Comparison of ENCODE assay signal across 1 cellular context in genomic region chr1:27321813-27322568, GRCh38.
TF ChIP-seq lines count a peak whose summit lies in the region.

TMEM222 (plus strand) TSS chr1:27322163; CDS start chr1:27322198, 35 bp downstream.

TF ChIP-seq in HepG2, 621 proteins besides CTCF, POLR2A, EP300 and RAD21 (continued from another document and continues in another):
- TF ChIP-seq ZBTB40 (IDR thresholded peaks at IDR 0.05), result peak; percentile 93
- TF ChIP-seq ZBTB40 (CRISPR knock-in tag; IDR thresholded peaks at IDR 0.05), result peak; percentile 87
- peak; percentile 68 for TF ChIP-seq POLR2AphosphoS5 (IDR thresholded peaks at IDR 0.05; ENCODE audit: low read depth, low read length)
- TF ChIP-seq ZNF280B (CRISPR knock-in tag; IDR thresholded peaks at IDR 0.05; ENCODE audit: borderline replicate concordance), result no peak
- TF ChIP-seq NR2F2 (IDR thresholded peaks at IDR 0.05; ENCODE audit: borderline replicate concordance, low read depth), result no peak; the same call in 1 of the 2 replicates
- peak; percentile 93 for TF ChIP-seq ZNF501 (CRISPR knock-in tag; IDR thresholded peaks at IDR 0.05)
- TF ChIP-seq ZNF607 (CRISPR knock-in tag; IDR thresholded peaks at IDR 0.05; ENCODE audit: borderline replicate concordance), result peak; percentile 72; the same call in 1 of the 2 replicates
- TF ChIP-seq ATAD3A (CRISPR knock-in tag; IDR thresholded peaks at IDR 0.05), result no peak
- peak; percentile 49 for TF ChIP-seq ZFP90 (CRISPR knock-in tag; IDR thresholded peaks at IDR 0.05; ENCODE audit: borderline replicate concordance)
- 0 out of 2 replicates have a peak, but pooled peaks have one; percentile 40 for TF ChIP-seq GTF3A (CRISPR knock-in tag; conservative IDR thresholded peaks at IDR 0.05)
- TF ChIP-seq ZNF891 (CRISPR knock-in tag; IDR thresholded peaks at IDR 0.05), result peak; percentile 41; the same call in 1 of the 2 replicates
- peak; percentile 38; the same call in 1 of the 2 replicates for TF ChIP-seq RCOR2 (CRISPR knock-in tag; IDR thresholded peaks at IDR 0.05)
- peak; percentile 90 for TF ChIP-seq MXD4 (CRISPR knock-in tag; IDR thresholded peaks at IDR 0.05)
- TF ChIP-seq ZNF652 (CRISPR knock-in tag; IDR thresholded peaks at IDR 0.05; ENCODE audit: borderline replicate concordance, low read depth), result no peak
- TF ChIP-seq NBN (conservative IDR thresholded peaks at IDR 0.05), result no peak
- TF ChIP-seq RELA (CRISPR knock-in tag; IDR thresholded peaks at IDR 0.05), result no peak
- TF ChIP-seq NCOA2 (CRISPR knock-in tag; IDR thresholded peaks at IDR 0.05), result peak; percentile 69
- peak; percentile 72; the same call in 1 of the 2 replicates for TF ChIP-seq KDM5B (CRISPR knock-in tag; IDR thresholded peaks at IDR 0.05; ENCODE audit: borderline replicate concordance)
- peak; percentile 41; the same call in 1 of the 2 replicates for TF ChIP-seq ZNF460 (CRISPR knock-in tag; IDR thresholded peaks at IDR 0.05; ENCODE audit: borderline replicate concordance)
- peak; percentile 96 for TF ChIP-seq PHF8 (CRISPR knock-in tag; IDR thresholded peaks at IDR 0.05)
- TF ChIP-seq ZSCAN29 (CRISPR knock-in tag; conservative IDR thresholded peaks at IDR 0.05), result no peak
- TF ChIP-seq MTERF4 (CRISPR knock-in tag; IDR thresholded peaks at IDR 0.05), result peak; percentile 88; the same call in 1 of the 2 replicates
- no peak for TF ChIP-seq PLRG1 (conservative IDR thresholded peaks at IDR 0.05)
- TF ChIP-seq RORA (CRISPR knock-in tag; IDR thresholded peaks at IDR 0.05), result no peak
- peak; percentile 72; the same call in 1 of the 2 replicates for TF ChIP-seq NCOR1 (IDR thresholded peaks at IDR 0.05; ENCODE audit: borderline replicate concordance, low read length)
- no peak for TF ChIP-seq MAFK (conservative IDR thresholded peaks at IDR 0.05 in 1 of 2, IDR thresholded peaks at IDR 0.05 in 1 of 2; ENCODE audit: low read length in 2 of 2)
- TF ChIP-seq UBTF (CRISPR knock-in tag; IDR thresholded peaks at IDR 0.05), result peak; percentile 92
- peak; percentile 97; the same call in 1 of the 2 replicates for TF ChIP-seq ZNF788 (CRISPR knock-in tag; IDR thresholded peaks at IDR 0.05; ENCODE audit: borderline replicate concordance)
- no peak for TF ChIP-seq ZSCAN20 (CRISPR knock-in tag; IDR thresholded peaks at IDR 0.05; ENCODE audit: borderline replicate concordance)
- TF ChIP-seq PCBP1 (IDR thresholded peaks at IDR 0.05; ENCODE audit: borderline replicate concordance, low read depth, low read length), result 0 out of 2 replicates have a peak, but pooled peaks have one; percentile 77
- TF ChIP-seq SP4 (CRISPR knock-in tag; IDR thresholded peaks at IDR 0.05), result peak; percentile 92
- TF ChIP-seq PAWR (CRISPR knock-in tag; IDR thresholded peaks at IDR 0.05; ENCODE audit: borderline replicate concordance), result no peak
- TF ChIP-seq ZNF343 (CRISPR knock-in tag; IDR thresholded peaks at IDR 0.05), result no peak
- TF ChIP-seq TAF1 (CRISPR knock-in tag; IDR thresholded peaks at IDR 0.05), result peak; percentile 93
- peak; percentile 65; the same call in 1 of the 2 replicates for TF ChIP-seq TFAP4 (IDR thresholded peaks at IDR 0.05; ENCODE audit: borderline replicate concordance, low read depth)
- 0 out of 2 replicates have a peak, but pooled peaks have one; percentile 8 for TF ChIP-seq KDM1A (CRISPR knock-in tag; IDR thresholded peaks at IDR 0.05)
- TF ChIP-seq FOXP4 (CRISPR knock-in tag; IDR thresholded peaks at IDR 0.05), result peak; percentile 42; the same call in 1 of the 2 replicates
- TF ChIP-seq E2F2 (CRISPR knock-in tag; IDR thresholded peaks at IDR 0.05; ENCODE audit: borderline replicate concordance), result 0 out of 2 replicates have a peak, but pooled peaks have one; percentile 21
- no peak for TF ChIP-seq TIGD3 (CRISPR knock-in tag; IDR thresholded peaks at IDR 0.05; ENCODE audit: borderline replicate concordance)
- no peak for TF ChIP-seq ZNF570 (CRISPR knock-in tag; IDR thresholded peaks at IDR 0.05; ENCODE audit: borderline replicate concordance)
- TF ChIP-seq YEATS4 (CRISPR knock-in tag; IDR thresholded peaks at IDR 0.05; ENCODE audit: borderline replicate concordance), result peak; percentile 95
- TF ChIP-seq ZBTB20 (CRISPR knock-in tag; IDR thresholded peaks at IDR 0.05; ENCODE audit: borderline replicate concordance, low read depth), result peak; percentile 36; the same call in 1 of the 2 replicates
- peak; percentile 78; the same call in 1 of the 2 replicates for TF ChIP-seq ZNF430 (CRISPR knock-in tag; IDR thresholded peaks at IDR 0.05)
